7 cellular contexts compared by ENCODE assay signal in genomic region chr11:66052664-66052982, GRCh38. TPM values are rescaled to one million over a fixed set of nuclear protein-coding genes. Genes with fewer than 3 reads are reported as not detected.
DNase-seq lines count a peak whose midpoint lies in the region; ATAC-seq lines count a peak whose summit lies in the region.

No MANE protein-coding gene starts in this region.

- intact Hi-C loops in activated T-helper 1 cell treated with anti-CD3 and anti-CD28 coated beads, Interleukin-12 subunit alpha, Interleukin-12 subunit beta, Interleukin-2, Interleukin-4 antibody, amounts not matched to agents 30 ng/mL and 10 ng/mL and 1 ng/mL, durations not matched to agents 14 hours and 24 hours and 36 hours (cut with micrococcal nuclease), result loop anchor here (1.0 to 10.0 kb wide), 6 partner anchors 17 to 292 kb away; partner anchors contain the start of genes B4GAT1, BANF1, BRMS1 and CCDC85B

- ATAC-seq in HG02981 (IDR thresholded peaks at IDR 0.05; ENCODE audit: unreplicated experiment) (peak; percentile 1), HG03095 (IDR thresholded peaks at IDR 0.05; ENCODE audit: unreplicated experiment) (no peak), HG03097 (IDR thresholded peaks at IDR 0.05; ENCODE audit: low FRiP score, unreplicated experiment) (no peak), HG03354 (IDR thresholded peaks at IDR 0.05; ENCODE audit: poor library complexity, severe bottlenecking, unreplicated experiment) (no peak)
- no peak for ATAC-seq in stimulated activated naive CD8-positive, alpha-beta T cell treated with anti-CD3 and anti-CD28 coated beads, Interleukin-15, amount 100 ng/mL, for 72 hours

- no peaks in the 10 kb centered on the region for H3K9me3 Mint-ChIP-seq in activated T-helper 1 cell treated with anti-CD3 and anti-CD28 coated beads, Interleukin-12 subunit alpha, Interleukin-12 subunit beta, Interleukin-2, Interleukin-4 antibody, amounts not matched to agents 30 ng/mL and 10 ng/mL and 1 ng/mL, durations not matched to agents 14 hours and 24 hours and 36 hours
- H3K9me3 Mint-ChIP-seq in stimulated activated naive CD8-positive, alpha-beta T cell treated with anti-CD3 and anti-CD28 coated beads, Interleukin-15, amount 100 ng/mL, for 72 hours, result no peaks in the 10 kb centered on the region

- peak overlapping the region; percentile 100 for H3K4me3 Mint-ChIP-seq in activated T-helper 1 cell treated with anti-CD3 and anti-CD28 coated beads, Interleukin-12 subunit alpha, Interleukin-12 subunit beta, Interleukin-2, Interleukin-4 antibody, amounts not matched to agents 30 ng/mL and 10 ng/mL and 1 ng/mL, durations not matched to agents 14 hours and 24 hours and 36 hours
- H3K4me3 Mint-ChIP-seq in stimulated activated naive CD8-positive, alpha-beta T cell treated with anti-CD3 and anti-CD28 coated beads, Interleukin-15, amount 100 ng/mL, for 72 hours, result peak overlapping the region; percentile 99 to 100

- no peaks in the 10 kb centered on the region for H3K9me3 ChIP-seq in iPS-18a (ENCODE audit: control insufficient read depth, low read depth, low read length)

- peak overlapping the region; percentile 97 for H3K27ac Mint-ChIP-seq in activated T-helper 1 cell treated with anti-CD3 and anti-CD28 coated beads, Interleukin-12 subunit alpha, Interleukin-12 subunit beta, Interleukin-2, Interleukin-4 antibody, amounts not matched to agents 30 ng/mL and 10 ng/mL and 1 ng/mL, durations not matched to agents 14 hours and 24 hours and 36 hours
- peak overlapping the region; percentile 98 to 100 for H3K27ac Mint-ChIP-seq in stimulated activated naive CD8-positive, alpha-beta T cell treated with anti-CD3 and anti-CD28 coated beads, Interleukin-15, amount 100 ng/mL, for 72 hours

- H3K27ac ChIP-seq in iPS-18a (ENCODE audit: low read length), result peak overlapping the region; percentile 43

- peaks cover 34% of the 10 kb centered on the region for H3K36me3 Mint-ChIP-seq in activated T-helper 1 cell treated with anti-CD3 and anti-CD28 coated beads, Interleukin-12 subunit alpha, Interleukin-12 subunit beta, Interleukin-2, Interleukin-4 antibody, amounts not matched to agents 30 ng/mL and 10 ng/mL and 1 ng/mL, durations not matched to agents 14 hours and 24 hours and 36 hours (ENCODE audit: low read depth)

- peak overlapping the region; percentile 92 for H3K9ac ChIP-seq in iPS-18a (ENCODE audit: low read length)

- no peaks in the 10 kb centered on the region for H3K27me3 ChIP-seq in iPS-18a (ENCODE audit: control insufficient read depth, insufficient read depth, low read length)

- no peak for DNase-seq in activated T-helper 1 cell treated with anti-CD3 and anti-CD28 coated beads, Interleukin-12 subunit alpha, Interleukin-12 subunit beta, Interleukin-2, Interleukin-4 antibody, amounts not matched to agents 30 ng/mL and 10 ng/mL and 1 ng/mL, durations not matched to agents 14 hours and 24 hours and 36 hours (ENCODE audit: low spot score)
- DNase-seq in stimulated activated naive CD8-positive, alpha-beta T cell treated with anti-CD3 and anti-CD28 coated beads, Interleukin-15, amount 100 ng/mL, for 72 hours, result no peak

- H3K4me3 ChIP-seq in iPS-18a (ENCODE audit: low read length), result peak overlapping the region; percentile 81

- peaks cover 29% of the 10 kb centered on the region for H3K36me3 ChIP-seq in iPS-18a (ENCODE audit: control insufficient read depth, low read depth, low read length)

- H3K4me1 Mint-ChIP-seq in activated T-helper 1 cell treated with anti-CD3 and anti-CD28 coated beads, Interleukin-12 subunit alpha, Interleukin-12 subunit beta, Interleukin-2, Interleukin-4 antibody, amounts not matched to agents 30 ng/mL and 10 ng/mL and 1 ng/mL, durations not matched to agents 14 hours and 24 hours and 36 hours (ENCODE audit: low read depth), result peaks cover 33% of the 10 kb centered on the region
- peaks cover 59% of the 10 kb centered on the region for H3K4me1 Mint-ChIP-seq in stimulated activated naive CD8-positive, alpha-beta T cell treated with anti-CD3 and anti-CD28 coated beads, Interleukin-15, amount 100 ng/mL, for 72 hours

- H3K4me1 ChIP-seq in iPS-18a (ENCODE audit: control insufficient read depth, low read depth, low read length), result peaks cover 28% of the 10 kb centered on the region

- H3K27me3 Mint-ChIP-seq in activated T-helper 1 cell treated with anti-CD3 and anti-CD28 coated beads, Interleukin-12 subunit alpha, Interleukin-12 subunit beta, Interleukin-2, Interleukin-4 antibody, amounts not matched to agents 30 ng/mL and 10 ng/mL and 1 ng/mL, durations not matched to agents 14 hours and 24 hours and 36 hours (ENCODE audit: insufficient read depth), result peaks cover 4% of the 10 kb centered on the region
- H3K27me3 Mint-ChIP-seq in stimulated activated naive CD8-positive, alpha-beta T cell treated with anti-CD3 and anti-CD28 coated beads, Interleukin-15, amount 100 ng/mL, for 72 hours, result peaks cover 22% of the 10 kb centered on the region

RNA-seq across cellular contexts. Expression of gene SF3B2, which starts 0.5 kb away (rescaled TPM):
- total RNA-seq in activated T-helper 1 cell treated with anti-CD3 and anti-CD28 coated beads, Interleukin-12 subunit alpha, Interleukin-12 subunit beta, Interleukin-2, Interleukin-4 antibody, amounts not matched to agents 30 ng/mL and 10 ng/mL and 1 ng/mL, durations not matched to agents 14 hours and 24 hours and 36 hours, result 267 TPM in 2 replicates

RNA-seq across cellular contexts. Expression of gene GAL3ST3, which starts 3.7 kb away (rescaled TPM):
- 0.34 TPM in 1 of 2 replicates, not detected in the other for total RNA-seq in activated T-helper 1 cell treated with anti-CD3 and anti-CD28 coated beads, Interleukin-12 subunit alpha, Interleukin-12 subunit beta, Interleukin-2, Interleukin-4 antibody, amounts not matched to agents 30 ng/mL and 10 ng/mL and 1 ng/mL, durations not matched to agents 14 hours and 24 hours and 36 hours

RNA-seq across cellular contexts. Expression of gene PACS1, which starts 17.4 kb away (rescaled TPM):
- total RNA-seq in activated T-helper 1 cell treated with anti-CD3 and anti-CD28 coated beads, Interleukin-12 subunit alpha, Interleukin-12 subunit beta, Interleukin-2, Interleukin-4 antibody, amounts not matched to agents 30 ng/mL and 10 ng/mL and 1 ng/mL, durations not matched to agents 14 hours and 24 hours and 36 hours, result 80.4 and 89.5 TPM in 2 replicates

RNA-seq across cellular contexts. Expression of gene CATSPER1, which starts 26.3 kb away (rescaled TPM):
- total RNA-seq in activated T-helper 1 cell treated with anti-CD3 and anti-CD28 coated beads, Interleukin-12 subunit alpha, Interleukin-12 subunit beta, Interleukin-2, Interleukin-4 antibody, amounts not matched to agents 30 ng/mL and 10 ng/mL and 1 ng/mL, durations not matched to agents 14 hours and 24 hours and 36 hours, result 0.18 and 0.76 TPM in 2 replicates

RNA-seq across cellular contexts. Expression of gene CST6, which starts 40.8 kb away (rescaled TPM):
- total RNA-seq in activated T-helper 1 cell treated with anti-CD3 and anti-CD28 coated beads, Interleukin-12 subunit alpha, Interleukin-12 subunit beta, Interleukin-2, Interleukin-4 antibody, amounts not matched to agents 30 ng/mL and 10 ng/mL and 1 ng/mL, durations not matched to agents 14 hours and 24 hours and 36 hours, result 1.7 and 2.0 TPM in 2 replicates
